ENCODE assay signal across 16 cellular contexts in genomic region chr13:99045396-99045795, GRCh38.
A peak's percentile ranks its signal among the peaks of the same experiment; 100 is the strongest.
DNase-seq lines count a peak whose midpoint lies in the region; ATAC-seq and TF ChIP-seq lines count a peak whose summit lies in the region.
"Had no signal": no experiment of that assay in that cellular context is flagged by ENCODE, and none has a peak within 500 bp of the region (broad histone marks: within the 10 kb centered on the region; RNA-seq: fewer than 3 reads in every experiment).

No MANE protein-coding gene starts in this region.

- H3K79me2 ChIP-seq in osteoblast (ENCODE audit: insufficient read depth, low read length) = peaks cover 6% of the 10 kb centered on the region

- no peaks in the 10 kb centered on the region for H3K9me3 ChIP-seq in osteoblast (ENCODE audit: low read depth, low read length)
- H3K9me3 ChIP-seq: colonic mucosa had no signal

- CTCF ChIA-PET in T-cell (lab: Charles Lee) (interaction anchor here (0.7 to 1.5 kb wide), 10 partner anchors 12 to 494 kb away, joined by 3 to 7 read pairs (median 3); no protein-coding TSS in a partner anchor), Calu3 (lab: Charles Lee) (interaction anchor here (0.6 kb wide), 1 partner anchor 234 kb away, joined by 3 read pairs; no protein-coding TSS in a partner anchor)

- TF ChIP-seq CTCF in Calu3 (IDR thresholded peaks at IDR 0.05; ENCODE audit: unreplicated experiment) (no peak), osteoblast (IDR thresholded peaks at IDR 0.05; ENCODE audit: extremely low read depth, low read depth, low read length) (no peak)

- H3K27me3 ChIP-seq in osteoblast (ENCODE audit: insufficient read depth, low read length) = no peaks in the 10 kb centered on the region
- H3K27me3 ChIP-seq: colonic mucosa had no signal

- H3K4me1 ChIP-seq in osteoblast (ENCODE audit: insufficient read depth, low read length) = peaks cover 31% of the 10 kb centered on the region

- peaks cover 76% of the 10 kb centered on the region for H3K4me1 Mint-ChIP-seq in T-helper 2 cell treated with Interferon-gamma antibody and Interleukin-4, amounts not matched to agents 5 μg/mL and 100 μg/mL, for 36 hours (ENCODE audit: low read depth)
- H3K4me1 Mint-ChIP-seq in T-cell (peaks cover 95 to 98% (median 97%) of the 10 kb centered on the region in 3 donors), Calu3 (ENCODE audit: low read depth, unreplicated experiment) (no peaks in the 10 kb centered on the region)
- peaks cover 59 to 66% of the 10 kb centered on the region in 2 donors for H3K4me1 Mint-ChIP-seq in effector memory CD8-positive, alpha-beta T cell (ENCODE audit: low read depth in 2 of 2)

- H3K27ac ChIP-seq in osteoblast (ENCODE audit: low read depth, low read length) = no peak overlapping the region

- no peaks in the 10 kb centered on the region for H3K9me3 Mint-ChIP-seq in T-helper 2 cell treated with Interferon-gamma antibody and Interleukin-4, amounts not matched to agents 5 μg/mL and 100 μg/mL, for 36 hours
- H3K9me3 Mint-ChIP-seq in T-cell (no peaks in the 10 kb centered on the region), Calu3 (ENCODE audit: low read depth, unreplicated experiment) (no peaks in the 10 kb centered on the region)
- no peaks in the 10 kb centered on the region for H3K9me3 Mint-ChIP-seq in effector memory CD8-positive, alpha-beta T cell
- H3K9me3 Mint-ChIP-seq: nephron progenitor cell, WTC11 had no signal

- no peak overlapping the region for H3K4me2 ChIP-seq in osteoblast (ENCODE audit: insufficient read depth, low read length)

- peak overlapping the region; percentile 93 for H3K27ac Mint-ChIP-seq in T-helper 2 cell treated with Interferon-gamma antibody and Interleukin-4, amounts not matched to agents 5 μg/mL and 100 μg/mL, for 36 hours
- peak overlapping the region; percentile 97 to 98 for H3K27ac Mint-ChIP-seq in T-cell
- H3K27ac Mint-ChIP-seq in effector memory CD8-positive, alpha-beta T cell = peak overlapping the region; percentile 64 to 93
- no peak overlapping the region for H3K27ac Mint-ChIP-seq in Calu3 (ENCODE audit: unreplicated experiment)
- H3K27ac Mint-ChIP-seq: WTC11 had no signal

- no peak for ATAC-seq in T-cell (replicated peaks in 1 of 4)
- ATAC-seq in effector memory CD8-positive, alpha-beta T cell (replicated peaks) = no peak
- no peak for ATAC-seq in GM21447 (IDR thresholded peaks at IDR 0.05; ENCODE audit: unreplicated experiment)
- ATAC-seq: WTC11 had no signal

- no peak overlapping the region for H2AFZ ChIP-seq in osteoblast (ENCODE audit: low read length)

- H3K4me3 Mint-ChIP-seq in T-helper 2 cell treated with Interferon-gamma antibody and Interleukin-4, amounts not matched to agents 5 μg/mL and 100 μg/mL, for 36 hours = peak overlapping the region; percentile 81
- H3K4me3 Mint-ChIP-seq in T-cell (peak overlapping the region; percentile 65 to 70 (median 70)), Calu3 (ENCODE audit: low read depth, unreplicated experiment) (no peak overlapping the region)
- H3K4me3 Mint-ChIP-seq in effector memory CD8-positive, alpha-beta T cell = peak overlapping the region; percentile 67 to 78
- H3K4me3 Mint-ChIP-seq: nephron progenitor cell, WTC11 had no signal

- H3K27me3 Mint-ChIP-seq in T-helper 2 cell treated with Interferon-gamma antibody and Interleukin-4, amounts not matched to agents 5 μg/mL and 100 μg/mL, for 36 hours (ENCODE audit: low read depth) = no peaks in the 10 kb centered on the region
- H3K27me3 Mint-ChIP-seq in T-cell (no peaks in the 10 kb centered on the region), Calu3 (ENCODE audit: unreplicated experiment) (no peaks in the 10 kb centered on the region)
- no peaks in the 10 kb centered on the region for H3K27me3 Mint-ChIP-seq in effector memory CD8-positive, alpha-beta T cell

- H3K36me3 ChIP-seq in osteoblast (ENCODE audit: insufficient read depth, low read length) = no peaks in the 10 kb centered on the region
- H3K36me3 ChIP-seq: colonic mucosa had no signal

- no peaks in the 10 kb centered on the region for H4K20me1 ChIP-seq in osteoblast (ENCODE audit: insufficient read depth, low read length)

- POLR2A ChIA-PET in T-cell (lab: Charles Lee) = interaction anchor here (0.6 to 0.7 kb wide), 6 partner anchors 28 to 330 kb away, joined by 4 to 12 read pairs (median 6); no protein-coding TSS in a partner anchor

- peaks cover 23% of the 10 kb centered on the region for H3K36me3 Mint-ChIP-seq in T-helper 2 cell treated with Interferon-gamma antibody and Interleukin-4, amounts not matched to agents 5 μg/mL and 100 μg/mL, for 36 hours (ENCODE audit: low read depth)
- H3K36me3 Mint-ChIP-seq in T-cell = no peaks in the 10 kb centered on the region
- H3K36me3 Mint-ChIP-seq in effector memory CD8-positive, alpha-beta T cell (ENCODE audit: insufficient read depth) = peaks cover 8% of the 10 kb centered on the region
- no peaks in the 10 kb centered on the region for H3K36me3 Mint-ChIP-seq in Calu3 (ENCODE audit: insufficient read depth, unreplicated experiment)
- H3K36me3 Mint-ChIP-seq: WTC11 had no signal

- intact Hi-C loops in Calu3 (cut with micrococcal nuclease; ENCODE audit: unreplicated experiment) = no loop called here

- BruUV-seq in Calu3 (replicated peaks; lab: Mats Ljungman, UMichigan) = no TSS peak

- no peak overlapping the region for H3K4me3 ChIP-seq in osteoblast (ENCODE audit: insufficient read depth, low read length)
- H3K4me3 ChIP-seq: colonic mucosa had no signal

- no peak for DNase-seq in T-helper 2 cell treated with Interferon-gamma antibody and Interleukin-4, amounts not matched to agents 5 μg/mL and 100 μg/mL, for 36 hours (ENCODE audit: low spot score)
- no peak for DNase-seq in T-helper 2 cell
- no peak for DNase-seq in T-cell
- no peak for DNase-seq in effector memory CD8-positive, alpha-beta T cell
- peak; percentile 22 for DNase-seq in renal cortical epithelial cell (ENCODE audit: low read depth)
- no peak for DNase-seq in Calu3
- DNase-seq in osteoblast (ENCODE audit: insufficient read length, low spot score, missing footprints) = no peak
- DNase-seq: 8988T; activated effector memory CD4-positive, alpha-beta T cell treated with anti-CD3 and anti-CD28 coated beads, Interleukin-2, amount 50 U/mL, for 16 hours; foreskin melanocyte; Karpas-422; NCI-H2107; nephron progenitor cell had no signal
